11 cellular contexts compared by ENCODE assay signal in the genomic region with DNA sequence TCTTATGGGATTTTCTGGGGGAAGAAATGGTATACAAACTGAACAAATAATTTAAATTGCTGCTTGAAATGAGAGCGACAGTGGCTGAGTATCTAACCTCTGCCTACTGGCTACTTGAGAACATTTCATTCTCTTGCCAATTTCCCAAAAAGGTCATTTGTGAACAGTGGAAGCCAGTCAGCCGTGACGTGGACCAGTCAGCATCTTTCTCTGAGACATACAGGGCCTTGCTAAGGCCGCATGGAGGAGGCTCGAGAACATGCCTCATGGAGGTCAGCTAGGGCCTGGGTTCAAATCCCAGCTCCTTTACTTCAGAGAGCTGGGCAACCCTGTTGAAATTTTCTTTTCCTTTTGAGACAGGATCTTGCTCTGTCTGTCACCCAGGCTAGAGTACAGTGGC. TPM values are rescaled to one million over a fixed set of nuclear protein-coding genes. Genes with fewer than 3 reads are reported as not detected.
DNase-seq lines count a peak whose midpoint lies in the region; ATAC-seq and TF ChIP-seq lines count a peak whose summit lies in the region.
"Had no signal": no experiment of that assay in that cellular context is flagged by ENCODE, and none has a peak within 500 bp of the region (broad histone marks: within the 10 kb centered on the region; RNA-seq: fewer than 3 reads in every experiment).

No MANE protein-coding gene starts in this region.

- no peak overlapping the region for H3K4me3 Mint-ChIP-seq in T-helper 17 cell

- TF ChIP-seq CTCF in A673 (conservative IDR thresholded peaks at IDR 0.05; ENCODE audit: low read depth, low read length): no peak

- CTCF ChIA-PET in A673 (lab: Charles Lee): no interaction called here

- H3K27ac Mint-ChIP-seq in T-helper 17 cell: peak overlapping the region; percentile 99

- H3K27ac ChIP-seq in epithelial cell of prostate: peak overlapping the region; percentile 91
- H3K27ac ChIP-seq in skin epidermis: peak overlapping the region in 14 of 21 experiments; percentile 73 to 97 (median 84)
- no peak overlapping the region for H3K27ac ChIP-seq in A673 (ENCODE audit: low read depth, low read length, poor library complexity, severe bottlenecking)

- intact Hi-C loops in A673 (cut with micrococcal nuclease; ENCODE audit: unreplicated experiment): no loop called here

- peaks cover 2% of the 10 kb centered on the region for H3K36me3 Mint-ChIP-seq in T-helper 17 cell (ENCODE audit: low read depth)

- POLR2A ChIA-PET in A673 (lab: Charles Lee; ENCODE audit: low non-redundant PET): interaction anchor here (0.7 kb wide), 1 partner anchor 14 kb away, joined by 9 read pairs; no protein-coding TSS in a partner anchor

- H3K4me1 Mint-ChIP-seq in T-helper 17 cell: peaks cover 36% of the 10 kb centered on the region

- no peak for ATAC-seq in T-helper 17 cell
- no peak for ATAC-seq in HG03108 (IDR thresholded peaks at IDR 0.05; ENCODE audit: unreplicated experiment)

- H3K27me3 ChIP-seq in A673 (replicated peaks; ENCODE audit: insufficient read depth, low read depth, low read length, poor library complexity): no peaks in the 10 kb centered on the region

- no peak overlapping the region for H3K4me3 ChIP-seq in skin epidermis
- no peak overlapping the region for H3K4me3 ChIP-seq in A673 (ENCODE audit: low read depth, low read length, poor library complexity, severe bottlenecking)

- H3K4me1 ChIP-seq in A673 (ENCODE audit: insufficient read depth, low read length, poor library complexity, severe bottlenecking): peaks cover 12% of the 10 kb centered on the region

- BruUV-seq in A673 (replicated peaks; lab: Mats Ljungman, UMichigan): no TSS peak

- peaks cover 47% of the 10 kb centered on the region for H3K36me3 ChIP-seq in A673 (ENCODE audit: insufficient read depth, low read length, poor library complexity, severe bottlenecking)

- H3K9me3 ChIP-seq in T-helper 17 cell (ENCODE audit: control insufficient read depth, low read length, poor library complexity, severe bottlenecking) (no peaks in the 10 kb centered on the region), A673 (ENCODE audit: low read depth, low read length, poor library complexity, severe bottlenecking) (no peaks in the 10 kb centered on the region)

- H3K27me3 Mint-ChIP-seq in T-helper 17 cell: no peaks in the 10 kb centered on the region

- DNase-seq in NCI-H2196 (lab: John Stamatoyannopoulos, UW; ENCODE audit: unreplicated experiment) (peak; percentile 17), NCI-H2196 treated with DMSO at 0.1 percent for 48 hours (lab: John Stamatoyannopoulos, UW; ENCODE audit: unreplicated experiment) (no peak), T-helper 17 cell (no peak), epithelial cell of prostate (ENCODE audit: low read depth, low spot score) (no peak), NCI-H446 treated with DMSO at 0.1 percent for 48 hours (lab: John Stamatoyannopoulos, UW) (no peak), A673 (ENCODE audit: low spot score) (no peak)
- DNase-seq: NCI-H69, occipital lobe, SW 1271 had no signal

RNA-seq across cellular contexts. Expression of a gene that starts 20.3 kb away (rescaled TPM):
- 10 to 100 TPM; 58.4 to 60.7 TPM for total RNA-seq in T-helper 17 cell
- 94.4 and 94.8 TPM in 2 replicates for total RNA-seq in A673 (2021)

RNA-seq across cellular contexts. Expression of a gene that starts 37.4 kb away (rescaled TPM):
- total RNA-seq in T-helper 17 cell (10 to 100 TPM; 36.2 to 37.0 TPM), A673 (2021) (302 and 314 TPM in 2 replicates)

RNA-seq across cellular contexts. Expression of a gene that starts 44.8 kb away (rescaled TPM):
- total RNA-seq in T-helper 17 cell (10 to 100 TPM; 22.2 to 26.1 TPM), A673 (2021) (30.1 and 41.8 TPM in 2 replicates)
